20 cellular contexts compared by ENCODE assay signal in genomic region chr22:22406445-22406844, GRCh38.
DNase-seq lines count a peak whose midpoint lies in the region; ATAC-seq, FAIRE-seq and TF ChIP-seq lines count a peak whose summit lies in the region.
"Had no signal": no experiment of that assay in that cellular context is flagged by ENCODE, and none has a peak within 500 bp of the region (broad histone marks: within the 10 kb centered on the region; RNA-seq: fewer than 3 reads in every experiment).

No MANE protein-coding gene starts in this region.

- H3K4me1 ChIP-seq in DOHH2 (ENCODE audit: control insufficient read depth, low read length) (peaks cover 95% of the 10 kb centered on the region), K562 (replicated peaks in 1 of 2; ENCODE audit: control insufficient read depth in 2 of 2, insufficient read depth in 2 of 2, low read length in 2 of 2) (no peaks in the 10 kb centered on the region), trophoblast cell (ENCODE audit: control insufficient read depth in 1 of 2, insufficient read depth in 2 of 2, low read length in 2 of 2) (no peaks in the 10 kb centered on the region)
- H3K4me1 ChIP-seq: A549 had no signal

- H3K4me2 ChIP-seq in DOHH2 (ENCODE audit: low read length) (peak overlapping the region; percentile 10; the same call in 1 of the 2 replicates), K562 (ENCODE audit: insufficient read depth, low read length) (no peak overlapping the region), trophoblast cell (ENCODE audit: low read length) (no peak overlapping the region)
- H3K4me2 ChIP-seq: A549 had no signal

- H4K91ac ChIP-seq in trophoblast cell (ENCODE audit: low read depth, low read length): no peak overlapping the region

- no peak overlapping the region for H3K18ac ChIP-seq in trophoblast cell (ENCODE audit: low read length)

- H3K9me1 ChIP-seq in K562 (ENCODE audit: control insufficient read depth, insufficient read depth, low read length): peaks cover 6% of the 10 kb centered on the region

- in situ Hi-C loops in K562 (cut with MboI): no loop called here

- no TSS peak for BruUV-seq in K562 (replicated peaks; lab: Mats Ljungman, UMichigan)

- peaks cover 20% of the 10 kb centered on the region for H3F3A ChIP-seq in DOHH2 (ENCODE audit: control insufficient read depth, insufficient read depth)

- POLR2A ChIA-PET in K562 (lab: Yijun Ruan, JAX): interaction anchor here (0.5 to 1.0 kb wide), 5 partner anchors 10 to 487 kb away, joined by 3 to 6 read pairs (median 3); no protein-coding TSS in a partner anchor

- 1% methylated on average over 3 of the region's 3 CpGs for WGBS in K562 (ENCODE audit: insufficient coverage, low coverage, missing lambda C conversion rate)
- WGBS in trophoblast cell (ENCODE audit: extremely low coverage, insufficient coverage, insufficient read length): no CpG with 5 or more reads among the region's 3 CpGs

- TF ChIP-seq EP300 in K562 (IDR thresholded peaks at IDR 0.05; ENCODE audit: low read length): no peak

- no peak overlapping the region for H3K4ac ChIP-seq in trophoblast cell (ENCODE audit: low read depth, low read length)

- H2AK5ac ChIP-seq in trophoblast cell (ENCODE audit: low read length): no peak overlapping the region

- H3K36me3 ChIP-seq in DOHH2 (ENCODE audit: control insufficient read depth, low read length): no peaks in the 10 kb centered on the region
- H3K36me3 ChIP-seq in K562 (ENCODE audit: control insufficient read depth, insufficient read depth, low read length): no peaks in the 10 kb centered on the region
- no peaks in the 10 kb centered on the region for H3K36me3 ChIP-seq in trophoblast cell (ENCODE audit: control insufficient read depth in 1 of 2, insufficient read depth in 2 of 2, low read length in 2 of 2)

- H3K23ac ChIP-seq in trophoblast cell (ENCODE audit: low read length): no peak overlapping the region

- TF ChIP-seq RAD21 in K562 (CRISPR knock-in tag; conservative IDR thresholded peaks at IDR 0.05 in 1 of 2, IDR thresholded peaks at IDR 0.05 in 1 of 2): no peak

- no peak overlapping the region for H4K12ac ChIP-seq in trophoblast cell (ENCODE audit: low read depth, low read length)

- CTCF ChIA-PET in K562 (lab: Yijun Ruan, JAX; ENCODE audit: low intra/inter-chr PET ratio): no interaction called here

- H2BK5ac ChIP-seq in trophoblast cell (ENCODE audit: low read depth, low read length, poor library complexity): no peak overlapping the region

- H3K27ac ChIP-seq in DOHH2 (ENCODE audit: low read depth, low read length) (no peak overlapping the region), K562 (ENCODE audit: extremely low read depth, low read depth, low read length) (no peak overlapping the region), trophoblast cell (ENCODE audit: low read depth, low read length) (no peak overlapping the region)
- H3K27ac ChIP-seq: A549 had no signal

- no peaks in the 10 kb centered on the region for H3K79me2 ChIP-seq in DOHH2 (ENCODE audit: control insufficient read depth, low read length)
- H3K79me2 ChIP-seq in K562 (ENCODE audit: control insufficient read depth, insufficient read depth, low read length): no peaks in the 10 kb centered on the region
- no peaks in the 10 kb centered on the region for H3K79me2 ChIP-seq in trophoblast cell (ENCODE audit: control insufficient read depth, insufficient read depth, low read length, poor library complexity)

- DNase-seq in K562 (ENCODE audit: extremely low read depth in 1 of 4, low spot score in 3 of 4) (peak in 1 of 4 experiments; percentile 21), trophoblast cell (peak; percentile 68 to 74), RCC 7860 (ENCODE audit: low spot score) (no peak), CD1c-positive myeloid dendritic cell (ENCODE audit: extremely low spot score) (no peak), midbrain (lab: John Stamatoyannopoulos, UW) (no peak)
- DNase-seq in central memory CD4-positive, alpha-beta T cell: no peak
- DNase-seq: AML-193, Calu3, DND-41, Karpas-422, NCI-H1417, NCI-H1694, NCI-H2029 treated with DMSO at 0.1 percent for 48 hours, NCI-H526 treated with DMSO at 0.1 percent for 48 hours, SHP77 treated with DMSO at 0.1 percent for 48 hours had no signal

- intact Hi-C loops in K562 (cut with micrococcal nuclease): no loop called here

- no peak for TF ChIP-seq POLR2A in K562 (conservative IDR thresholded peaks at IDR 0.05)

- no peaks in the 10 kb centered on the region for H3K79me1 ChIP-seq in trophoblast cell (ENCODE audit: low read length)

- no peaks in the 10 kb centered on the region for H3K9me2 ChIP-seq in DOHH2 (replicated peaks; ENCODE audit: control insufficient read depth, low read length)

- H2AFZ ChIP-seq in K562 (ENCODE audit: low read depth, low read length) (no peak overlapping the region), trophoblast cell (ENCODE audit: insufficient read depth, low read length, poor library complexity) (no peak overlapping the region)

- H3K27me3 ChIP-seq in DOHH2 (ENCODE audit: control insufficient read depth, low read length) (no peaks in the 10 kb centered on the region), K562 (ENCODE audit: control insufficient read depth in 2 of 2, insufficient read depth in 2 of 2, low read length in 2 of 2) (peaks cover 21 to 61% of the 10 kb centered on the region in 2 experiments; a peak in 4 of 5 replicates), trophoblast cell (ENCODE audit: insufficient read depth, low read length) (no peaks in the 10 kb centered on the region)

- TF ChIP-seq CTCF in DOHH2 (IDR thresholded peaks at IDR 0.05; ENCODE audit: low read depth, low read length, poor library complexity, severe bottlenecking): no peak
- TF ChIP-seq CTCF in K562 (IDR thresholded peaks at IDR 0.05 in 2 of 3, conservative IDR thresholded peaks at IDR 0.05 in 1 of 3; ENCODE audit: insufficient read depth in 2 of 3, low read depth in 1 of 3, low read length in 3 of 3): no peak

- no peak overlapping the region for H3K14ac ChIP-seq in trophoblast cell (ENCODE audit: low read length)

- no peaks in the 10 kb centered on the region for H4K20me1 ChIP-seq in DOHH2 (ENCODE audit: control insufficient read depth, insufficient read depth, low read depth, low read length)
- peaks cover 18% of the 10 kb centered on the region for H4K20me1 ChIP-seq in K562 (replicated peaks; ENCODE audit: control insufficient read depth, insufficient read depth, low read length)

- ATAC-seq in K562: no peak
- ATAC-seq: A549, Panc1 had no signal

- H3K4me3 ChIP-seq in DOHH2 (ENCODE audit: low read length) (no peak overlapping the region), K562 (no peak overlapping the region), trophoblast cell (ENCODE audit: low read depth, low read length) (no peak overlapping the region)
- H3K4me3 ChIP-seq: A549 had no signal

- no peak overlapping the region for H2BK12ac ChIP-seq in trophoblast cell (ENCODE audit: low read length)

- FAIRE-seq in K562 (lab: Jason Lieb, UNC): no peak
- no peak for FAIRE-seq in RCC 7860 (lab: Jason Lieb, UNC)
- FAIRE-seq: A549, GM18507, H54 had no signal

- no peak overlapping the region for H2BK120ac ChIP-seq in trophoblast cell (ENCODE audit: insufficient read depth, low read length, poor library complexity)

- H3K9ac ChIP-seq in K562 (ENCODE audit: insufficient read depth in 1 of 2, low read depth in 2 of 2, low read length in 2 of 2): no peak overlapping the region
- no peak overlapping the region for H3K9ac ChIP-seq in trophoblast cell (ENCODE audit: low read length)

- H4K8ac ChIP-seq in trophoblast cell (ENCODE audit: low read depth, low read length): no peak overlapping the region

- no peaks in the 10 kb centered on the region for H3K9me3 ChIP-seq in DOHH2 (ENCODE audit: control insufficient read depth, insufficient read depth, low read length)
- H3K9me3 ChIP-seq in K562 (replicated peaks; ENCODE audit: control insufficient read depth, insufficient read depth, low read depth, low read length): no peaks in the 10 kb centered on the region
- peaks cover 3% of the 10 kb centered on the region for H3K9me3 ChIP-seq in trophoblast cell (ENCODE audit: insufficient read depth, low read depth, low read length)
- H3K9me3 ChIP-seq: A549 had no signal

TF ChIP-seq in K562, 482 proteins besides CTCF, POLR2A, EP300 and RAD21 (continues in another document):
- TF ChIP-seq ZNF695 (CRISPR knock-in tag; IDR thresholded peaks at IDR 0.05): no peak
- no peak for TF ChIP-seq BRF2 (IDR thresholded peaks at IDR 0.05; ENCODE audit: borderline replicate concordance, insufficient read depth, insufficient read length)
- TF ChIP-seq POLR3A (IDR thresholded peaks at IDR 0.05; ENCODE audit: borderline replicate concordance, extremely low read depth, insufficient read depth, insufficient read length): no peak
- 0 out of 2 replicates have a peak, but pooled peaks have one; percentile 39 for TF ChIP-seq ZNF263 (CRISPR knock-in tag; IDR thresholded peaks at IDR 0.05; ENCODE audit: borderline replicate concordance)
- no peak for TF ChIP-seq MTF1 (CRISPR knock-in tag; IDR thresholded peaks at IDR 0.05; ENCODE audit: borderline replicate concordance)
- no peak for TF ChIP-seq ZSCAN32 (CRISPR knock-in tag; IDR thresholded peaks at IDR 0.05)
- no peak for TF ChIP-seq NCOA1 (IDR thresholded peaks at IDR 0.05; ENCODE audit: low read depth)
- TF ChIP-seq SMARCC2 (IDR thresholded peaks at IDR 0.05; ENCODE audit: low read depth): no peak
- TF ChIP-seq SRSF7 (optimal IDR thresholded peaks at IDR 0.05; ENCODE audit: low read depth, low read length): no peak
- TF ChIP-seq CBX5 (IDR thresholded peaks at IDR 0.05; ENCODE audit: borderline replicate concordance, low read depth): no peak

Comparison
In these comparisons a context has a peak if more than half of its experiments do, and no peak if none do; other contexts are left out.
1. DNase-seq: peak in trophoblast cell (2 of 2); none in RCC 7860 (single experiment), CD1c-positive myeloid dendritic cell (single experiment), midbrain (single experiment) and central memory CD4-positive, alpha-beta T cell (single experiment).